7 cellular contexts compared by ENCODE assay signal in genomic region chr20:36792422-36792821, GRCh38. TPM values are rescaled to one million over a fixed set of nuclear protein-coding genes. Genes with fewer than 3 reads are reported as not detected.
DNase-seq lines count a peak whose midpoint lies in the region; ATAC-seq and TF ChIP-seq lines count a peak whose summit lies in the region.

No MANE protein-coding gene starts in this region.

- no peaks in the 10 kb centered on the region for H3F3A ChIP-seq in Loucy (ENCODE audit: low read depth)

- H3K4me1 ChIP-seq in Loucy (ENCODE audit: insufficient read depth, low read length, poor library complexity, severe bottlenecking) = no peaks in the 10 kb centered on the region

- no peak for ATAC-seq in activated CD8-positive, alpha-beta T cell treated with anti-CD3 and anti-CD28 coated beads for 36 hours
- no peak for ATAC-seq in GM19324 (IDR thresholded peaks at IDR 0.05; ENCODE audit: low FRiP score, unreplicated experiment)

- H3K36me3 Mint-ChIP-seq in activated CD8-positive, alpha-beta T cell treated with anti-CD3 and anti-CD28 coated beads for 36 hours (ENCODE audit: low read depth) = no peaks in the 10 kb centered on the region

- H3K36me3 ChIP-seq in Loucy (ENCODE audit: insufficient read depth, low read length) = peaks cover 37% of the 10 kb centered on the region; the same call in 1 of the 2 replicates

- DNase-seq in GM10248 (ENCODE audit: extremely low spot score) (peak; percentile 57), iPS-NIHi11 (ENCODE audit: low spot score) (peak; percentile 88), DMS79 (lab: John Stamatoyannopoulos, UW) (no peak), T-helper 9 cell (no peak)
- peak; percentile 26 for DNase-seq in activated CD8-positive, alpha-beta T cell treated with anti-CD3 and anti-CD28 coated beads for 36 hours

- H3K9ac ChIP-seq in Loucy (ENCODE audit: low read depth, low read length, poor library complexity, severe bottlenecking) = no peak overlapping the region

- POLR2A ChIA-PET in GM10248 (lab: Yijun Ruan, JAX) = no interaction called here
- POLR2A ChIA-PET in activated CD8-positive, alpha-beta T cell treated with anti-CD3 and anti-CD28 coated beads for 36 hours (lab: Charles Lee) = no interaction called here

- H3K4me1 Mint-ChIP-seq in activated CD8-positive, alpha-beta T cell treated with anti-CD3 and anti-CD28 coated beads for 36 hours (ENCODE audit: low read depth) = no peaks in the 10 kb centered on the region

- H3K79me2 ChIP-seq in Loucy (ENCODE audit: insufficient read depth, low read length) = no peaks in the 10 kb centered on the region

- H3K27ac Mint-ChIP-seq in activated CD8-positive, alpha-beta T cell treated with anti-CD3 and anti-CD28 coated beads for 36 hours = no peak overlapping the region

- H3K9me2 ChIP-seq in Loucy (replicated peaks; ENCODE audit: low read depth, low read length) = no peaks in the 10 kb centered on the region

- H3K4me3 Mint-ChIP-seq in activated CD8-positive, alpha-beta T cell treated with anti-CD3 and anti-CD28 coated beads for 36 hours = no peak overlapping the region

- no peak overlapping the region for H3K4me2 ChIP-seq in Loucy (ENCODE audit: low read depth, low read length, poor library complexity, severe bottlenecking)

- H3K9me3 ChIP-seq in Loucy (ENCODE audit: insufficient read depth, low read depth, low read length) = no peaks in the 10 kb centered on the region

- H3K4me3 ChIP-seq in Loucy (ENCODE audit: low read length, poor library complexity, severe bottlenecking) = no peak overlapping the region

- intact Hi-C loops in activated CD8-positive, alpha-beta T cell treated with anti-CD3 and anti-CD28 coated beads for 36 hours (cut with micrococcal nuclease) = no loop called here

- H3K27me3 ChIP-seq in Loucy (ENCODE audit: insufficient read depth, low read length, poor library complexity, severe bottlenecking) = no peaks in the 10 kb centered on the region

- TF ChIP-seq CTCF in GM10248 (IDR thresholded peaks at IDR 0.05; ENCODE audit: control extremely low read depth, extremely low read depth, low read depth, missing control alignments) (peak; percentile 29), Loucy (conservative IDR thresholded peaks at IDR 0.05; ENCODE audit: low read length) (peak; percentile 39; the same call in 1 of the 2 replicates)
- no peak for TF ChIP-seq CTCF in activated CD8-positive, alpha-beta T cell treated with anti-CD3 and anti-CD28 coated beads for 36 hours (IDR thresholded peaks at IDR 0.05)

- H3K27me3 Mint-ChIP-seq in activated CD8-positive, alpha-beta T cell treated with anti-CD3 and anti-CD28 coated beads for 36 hours = no peaks in the 10 kb centered on the region

- H3K9me3 Mint-ChIP-seq in activated CD8-positive, alpha-beta T cell treated with anti-CD3 and anti-CD28 coated beads for 36 hours = no peaks in the 10 kb centered on the region

- CTCF ChIA-PET in GM10248 (lab: Yijun Ruan, JAX) = interaction anchor here (1.2 to 4.2 kb wide), 3 partner anchors 16 to 71 kb away, joined by 3 to 18 read pairs (median 4); a partner anchor contains a TSS
- CTCF ChIA-PET in activated CD8-positive, alpha-beta T cell treated with anti-CD3 and anti-CD28 coated beads for 36 hours (lab: Charles Lee) = interaction anchor here (1.2 to 2.8 kb wide), 2 partner anchors 10 to 16 kb away, joined by 3 to 12 read pairs; no protein-coding TSS in a partner anchor

- no peak overlapping the region for H2AFZ ChIP-seq in Loucy (ENCODE audit: low read length)

- no peaks in the 10 kb centered on the region for H4K20me1 ChIP-seq in Loucy (ENCODE audit: insufficient read depth, low read length, poor library complexity, severe bottlenecking)

RNA-seq across cellular contexts. Expression of gene DSN1, which starts 18.9 kb away (rescaled TPM):
- 10 to 100 TPM; 21.6 to 23.9 TPM for total RNA-seq in activated CD8-positive, alpha-beta T cell treated with anti-CD3 and anti-CD28 coated beads for 36 hours

RNA-seq across cellular contexts. Expression of gene NDRG3, which starts 46.5 kb away (rescaled TPM):
- 10 to 100 TPM; 19.2 to 19.3 TPM for total RNA-seq in activated CD8-positive, alpha-beta T cell treated with anti-CD3 and anti-CD28 coated beads for 36 hours

Comparison
In these comparisons a context has a peak if more than half of its experiments do, and no peak if none do; other contexts are left out.
1. DNase-seq: peak in GM10248 (single experiment), activated CD8-positive, alpha-beta T cell treated with anti-CD3 and anti-CD28 coated beads for 36 hours (single experiment) and iPS-NIHi11 (single experiment); none in DMS79 (single experiment) and T-helper 9 cell (single experiment).